Comparison of ENCODE assay signal across 35 cellular contexts in the genomic region with DNA sequence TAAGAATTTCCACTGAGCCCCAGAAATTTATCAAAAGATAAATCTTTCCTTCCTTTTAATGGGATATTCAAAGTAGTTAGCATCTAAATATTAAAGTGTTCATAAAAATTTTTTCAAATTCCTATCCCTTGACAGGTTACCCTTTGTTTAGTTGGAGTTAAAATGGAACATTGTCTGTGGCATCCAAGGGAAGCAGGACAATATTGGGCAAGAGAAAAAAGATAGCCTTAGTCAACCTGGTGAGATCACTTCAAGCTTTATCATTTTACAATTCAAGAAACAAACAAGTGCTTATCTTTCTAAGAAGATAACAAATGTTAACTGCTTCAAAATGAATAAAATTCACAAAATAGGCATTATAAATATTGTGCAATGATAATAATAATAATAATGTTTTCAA.
"Had no signal": no experiment of that assay in that cellular context is flagged by ENCODE, and none has a peak within 500 bp of the region (broad histone marks: within the 10 kb centered on the region; RNA-seq: fewer than 3 reads in every experiment).

No MANE protein-coding gene starts in this region.

- H3K36me3 ChIP-seq: MG63 had no signal

- H3K4me3 ChIP-seq: MG63 had no signal

- H3K27me3 ChIP-seq: MG63 had no signal

- H3K9me3 ChIP-seq: MG63 had no signal

- DNase-seq: Karpas-422, Kasumi-1, MG63, MM.1S, MV-4-11, NCI-H1048, NCI-H1092, NCI-H1092 treated with DMSO at 0.1 percent for 48 hours, NCI-H1105, NCI-H1105 treated with DMSO at 0.1 percent for 48 hours, NCI-H1417, NCI-H1417 treated with DMSO at 0.1 percent for 48 hours, NCI-H1436, NCI-H1436 treated with DMSO at 0.1 percent for 48 hours, NCI-H146, NCI-H1694, NCI-H1694 treated with DMSO at 0.1 percent for 48 hours, NCI-H187, NCI-H187 treated with DMSO at 0.1 percent for 48 hours, NCI-H1930, NCI-H2029, NCI-H2029 treated with DMSO at 0.1 percent for 48 hours, NCI-H2081, NCI-H2081 treated with DMSO at 0.1 percent for 48 hours, NCI-H2107, NCI-H2171, NCI-H2171 treated with DMSO at 0.1 percent for 48 hours, NCI-H2227 treated with DMSO at 0.1 percent for 48 hours, NCI-H345, NCI-H446, NCI-H446 treated with DMSO at 0.1 percent for 48 hours, NCI-H510A, NCI-H510A treated with DMSO at 0.1 percent for 48 hours, NCI-H524, NCI-H524 treated with DMSO at 0.1 percent for 48 hours had no signal
